17 cellular contexts compared by ENCODE assay signal in genomic region chr12:32496946-32497345, GRCh38.
DNase-seq lines count a peak whose midpoint lies in the region; ATAC-seq and TF ChIP-seq lines count a peak whose summit lies in the region.
"Had no signal": no experiment of that assay in that cellular context is flagged by ENCODE, and none has a peak within 500 bp of the region (broad histone marks: within the 10 kb centered on the region; RNA-seq: fewer than 3 reads in every experiment).

No MANE protein-coding gene starts in this region.

- peak overlapping the region; percentile 16 for H3K4me2 ChIP-seq in BLaER1
- H3K4me2 ChIP-seq: A549 had no signal

- intact Hi-C loops in Right ventricle myocardium inferior (cut with DNase I): loop anchor here (5.0 kb wide), 1 partner anchor 35 kb away; no protein-coding TSS in a partner anchor
- intact Hi-C loops in left cardiac atrium (cut with DNase I): no loop called here
- intact Hi-C loops in spleen (cut with DNase I; ENCODE audit: low total_unique reads): no loop called here

- no peak for TF ChIP-seq CTCF in choroid plexus epithelial cell (conservative IDR thresholded peaks at IDR 0.05; ENCODE audit: low read depth, low read length)
- no peak for TF ChIP-seq CTCF in neutrophil (IDR thresholded peaks at IDR 0.05)
- TF ChIP-seq CTCF in spleen (IDR thresholded peaks at IDR 0.05 in 8 of 11, conservative IDR thresholded peaks at IDR 0.05 in 3 of 11): no peak

- H4K20me1 ChIP-seq in BLaER1: no peaks in the 10 kb centered on the region

- ATAC-seq in Right ventricle myocardium inferior (peak; percentile 42), left cardiac atrium (no peak)
- ATAC-seq: A549 had no signal

- H3K9ac ChIP-seq in BLaER1: no peak overlapping the region
- H3K9ac ChIP-seq: GM23248 had no signal

- H3K27ac ChIP-seq in BLaER1: no peak overlapping the region
- H3K27ac ChIP-seq in neutrophil: peak overlapping the region; percentile 57
- H3K27ac ChIP-seq in spleen: no peak overlapping the region
- H3K27ac ChIP-seq: 22Rv1, A549, GM23248 had no signal

- no peak for TF ChIP-seq POLR2A in spleen (IDR thresholded peaks at IDR 0.05)

- H3K36me3 ChIP-seq in BLaER1 (no peaks in the 10 kb centered on the region), neutrophil (no peaks in the 10 kb centered on the region), spleen (no peaks in the 10 kb centered on the region)

- no peaks in the 10 kb centered on the region for H3K27me3 ChIP-seq in BLaER1
- no peaks in the 10 kb centered on the region for H3K27me3 ChIP-seq in neutrophil
- H3K27me3 ChIP-seq in spleen (replicated peaks in 1 of 7): no peaks in the 10 kb centered on the region

- H3K9me3 ChIP-seq in BLaER1 (no peaks in the 10 kb centered on the region), neutrophil (no peaks in the 10 kb centered on the region), spleen (no peaks in the 10 kb centered on the region)
- H3K9me3 ChIP-seq: A549 had no signal

- no peak for DNase-seq in Right ventricle myocardium inferior (ENCODE audit: missing footprints)
- no peak for DNase-seq in left cardiac atrium
- peak; percentile 39 for DNase-seq in choroid plexus epithelial cell (ENCODE audit: low read depth)
- DNase-seq in hypothalamus (lab: John Stamatoyannopoulos, UW): no peak
- DNase-seq in spleen: no peak
- DNase-seq in occipital lobe (lab: John Stamatoyannopoulos, UW): no peak
- DNase-seq: AML-193; CD4-positive, alpha-beta memory T cell; DMS153; DMS79; GF-D8; GM23248; HCEC 1CT had no signal

- H3K4me3 ChIP-seq in BLaER1: no peak overlapping the region
- H3K4me3 ChIP-seq in choroid plexus epithelial cell (ENCODE audit: low read depth, low read length): no peak overlapping the region
- H3K4me3 ChIP-seq in neutrophil (ENCODE audit: low read depth in 1 of 2, low read length in 1 of 2): no peak overlapping the region
- H3K4me3 ChIP-seq in spleen: no peak overlapping the region
- H3K4me3 ChIP-seq: A549, GM23248 had no signal

- H3K4me1 ChIP-seq in BLaER1: peaks cover 46% of the 10 kb centered on the region
- peaks cover 43 to 78% of the 10 kb centered on the region in 2 experiments for H3K4me1 ChIP-seq in neutrophil (ENCODE audit: control insufficient read depth in 1 of 2, insufficient read depth in 1 of 2, low read depth in 1 of 2, low read length in 1 of 2)
- peaks cover 0 to 83% (median 28%) of the 10 kb centered on the region in 6 donors for H3K4me1 ChIP-seq in spleen
- H3K4me1 ChIP-seq: A549 had no signal
